In the genomic region with DNA sequence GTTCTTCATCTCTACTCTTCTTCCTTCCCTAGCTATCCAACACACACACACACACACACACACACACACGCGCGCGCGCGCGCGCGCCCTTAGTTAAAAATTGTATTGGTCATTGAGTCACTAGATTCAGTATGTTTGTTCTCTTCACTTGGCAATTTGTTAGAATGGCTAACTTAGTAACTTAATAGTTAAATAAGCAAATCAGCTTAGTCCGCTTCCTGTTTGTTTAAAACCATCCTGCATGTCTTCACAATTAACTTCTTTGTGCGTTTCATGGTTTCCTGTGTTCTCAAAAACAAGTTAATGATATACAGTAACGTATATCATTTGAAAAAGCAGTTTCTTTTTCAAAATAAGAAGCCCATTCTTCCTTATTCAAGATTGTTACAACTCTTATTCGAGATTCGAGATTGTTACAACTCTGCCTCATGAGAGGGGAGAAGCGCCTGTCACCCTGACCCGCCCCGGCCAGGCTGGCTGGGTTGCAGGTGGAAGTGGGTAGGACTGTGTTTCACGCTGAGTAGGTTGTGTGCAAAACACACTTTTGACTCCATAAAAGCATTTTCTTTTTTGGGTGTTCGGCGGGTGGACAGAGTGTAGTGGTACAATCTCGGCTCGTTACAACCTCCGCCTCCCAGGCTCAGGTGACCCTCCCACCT, we compare ENCODE assay signal across 12 cellular contexts. TPM values are rescaled to one million over a fixed set of nuclear protein-coding genes. Genes with fewer than 3 reads are reported as not detected.
DNase-seq lines count a peak whose midpoint lies in the region; ATAC-seq lines count a peak whose summit lies in the region.
"Had no signal": no experiment of that assay in that cellular context is flagged by ENCODE, and none has a peak within 500 bp of the region (broad histone marks: within the 10 kb centered on the region; RNA-seq: fewer than 3 reads in every experiment).

No MANE protein-coding gene starts in this region.

- in situ Hi-C loops in ACHN (cut with HindIII; ENCODE audit: low pct_ligation_motif_present, low pct_unique_long_range_greater_than_20kb, low sequenced_read_pairs), result no loop called here

- WGBS in esophagus, 2 donors, result 83 to 86% methylated on average over 23 of the region's 23 CpGs

- H4K20me1 ChIP-seq in BLaER1 treated with 17β-estradiol and CSF1 and Interleukin-3, amounts not matched to agents 10 nM and 100 nM, result peaks cover 0 to 19% (median 0%) of the 10 kb centered on the region in 11 experiments; a peak in 1 of 22 replicates

- H3K4me3 ChIP-seq in BLaER1 treated with 17β-estradiol and CSF1 and Interleukin-3, amounts not matched to agents 10 nM and 100 nM, result no peak overlapping the region
- H3K4me3 ChIP-seq in esophagus (ENCODE audit: low read depth in 1 of 2, low read length in 2 of 2), result no peak overlapping the region
- H3K4me3 ChIP-seq: gastrocnemius medialis, pancreas had no signal

- peak overlapping the region in 7 of 11 experiments; percentile 10 to 41 (median 16); a peak in 7 of 22 replicates for H3K4me2 ChIP-seq in BLaER1 treated with 17β-estradiol and CSF1 and Interleukin-3, amounts not matched to agents 10 nM and 100 nM

- 0 out of 22 replicates have a peak overlapping the region, but pooled peaks of 1 of the 11 experiments have one; percentile 18 for H3K27ac ChIP-seq in BLaER1 treated with 17β-estradiol and CSF1 and Interleukin-3, amounts not matched to agents 10 nM and 100 nM
- peak overlapping the region; percentile 37 to 62 for H3K27ac ChIP-seq in esophagus (ENCODE audit: low read depth in 2 of 2, low read length in 1 of 2)
- H3K27ac ChIP-seq: C4-2B had no signal

- no peak overlapping the region; a peak in 1 of 22 replicates for H3K9ac ChIP-seq in BLaER1 treated with 17β-estradiol and CSF1 and Interleukin-3, amounts not matched to agents 10 nM and 100 nM

- peaks cover 0 to 6% (median 0%) of the 10 kb centered on the region in 11 experiments; a peak in 1 of 22 replicates for H3K9me3 ChIP-seq in BLaER1 treated with 17β-estradiol and CSF1 and Interleukin-3, amounts not matched to agents 10 nM and 100 nM (replicated peaks in 1 of 11)
- peaks cover 0 to 5% of the 10 kb centered on the region in 2 donors for H3K9me3 ChIP-seq in esophagus (ENCODE audit: control insufficient read depth in 2 of 2, insufficient read depth in 1 of 2, low read depth in 1 of 2, low read length in 1 of 2)
- H3K9me3 ChIP-seq: gastrocnemius medialis, pancreas had no signal

- ATAC-seq in GM19468 (IDR thresholded peaks at IDR 0.05; ENCODE audit: extremely low read depth, unreplicated experiment) (peak; percentile 38), GM21528 (IDR thresholded peaks at IDR 0.05; ENCODE audit: low FRiP score, unreplicated experiment) (no peak)
- ATAC-seq: gastrocnemius medialis had no signal

- DNase-seq in T-helper 22 cell (ENCODE audit: low read depth) (peak; percentile 17), COR-L47 (lab: John Stamatoyannopoulos, UW) (no peak), RKO (ENCODE audit: low spot score) (no peak), ACHN (no peak)
- DNase-seq: NCI-H510A treated with DMSO at 0.1 percent for 48 hours, pancreas had no signal

- peaks cover 0 to 57% (median 31%) of the 10 kb centered on the region in 11 experiments; a peak in 21 of 22 replicates for H3K36me3 ChIP-seq in BLaER1 treated with 17β-estradiol and CSF1 and Interleukin-3, amounts not matched to agents 10 nM and 100 nM
- H3K36me3 ChIP-seq in esophagus (ENCODE audit: control insufficient read depth in 2 of 2, insufficient read depth in 2 of 2, low read length in 1 of 2), result peaks cover 4 to 31% of the 10 kb centered on the region in 2 donors
- H3K36me3 ChIP-seq: gastrocnemius medialis, pancreas had no signal

- H3K27me3 ChIP-seq in BLaER1 treated with 17β-estradiol and CSF1 and Interleukin-3, amounts not matched to agents 10 nM and 100 nM, result no peaks in the 10 kb centered on the region
- H3K27me3 ChIP-seq in esophagus (ENCODE audit: control insufficient read depth in 1 of 2, insufficient read depth in 2 of 2, low read length in 2 of 2), result no peaks in the 10 kb centered on the region
- H3K27me3 ChIP-seq: gastrocnemius medialis, pancreas had no signal

- H3K4me1 ChIP-seq in BLaER1 treated with 17β-estradiol and CSF1 and Interleukin-3, amounts not matched to agents 10 nM and 100 nM, result peaks cover 16 to 29% (median 25%) of the 10 kb centered on the region in 10 experiments
- no peaks in the 10 kb centered on the region for H3K4me1 ChIP-seq in esophagus (ENCODE audit: control insufficient read depth in 2 of 2, insufficient read depth in 2 of 2, low read length in 1 of 2)
- H3K4me1 ChIP-seq: pancreas had no signal

RNA-seq across cellular contexts. Expression of a gene that starts 9.5 kb away (rescaled TPM):
- polyA plus RNA-seq in esophagus, result 1 to 10 TPM; 3.8 to 3.9 TPM

RNA-seq across cellular contexts. Expression of a gene that starts 37.2 kb away (rescaled TPM):
- polyA plus RNA-seq in esophagus, result 1 to 10 TPM; 1.2 to 5.0 TPM

RNA-seq across cellular contexts. Expression of a gene that starts 45.9 kb away (rescaled TPM):
- polyA plus RNA-seq in esophagus, result 1 to 10 TPM; 3.2 to 5.0 TPM

RNA-seq across cellular contexts. Expression of a gene that starts 51.2 kb away (rescaled TPM):
- polyA plus RNA-seq in esophagus, result 10 to 100 TPM; 11.9 to 12.2 TPM
